Comparison of ENCODE assay signal across 8 cellular contexts in the genomic region with DNA sequence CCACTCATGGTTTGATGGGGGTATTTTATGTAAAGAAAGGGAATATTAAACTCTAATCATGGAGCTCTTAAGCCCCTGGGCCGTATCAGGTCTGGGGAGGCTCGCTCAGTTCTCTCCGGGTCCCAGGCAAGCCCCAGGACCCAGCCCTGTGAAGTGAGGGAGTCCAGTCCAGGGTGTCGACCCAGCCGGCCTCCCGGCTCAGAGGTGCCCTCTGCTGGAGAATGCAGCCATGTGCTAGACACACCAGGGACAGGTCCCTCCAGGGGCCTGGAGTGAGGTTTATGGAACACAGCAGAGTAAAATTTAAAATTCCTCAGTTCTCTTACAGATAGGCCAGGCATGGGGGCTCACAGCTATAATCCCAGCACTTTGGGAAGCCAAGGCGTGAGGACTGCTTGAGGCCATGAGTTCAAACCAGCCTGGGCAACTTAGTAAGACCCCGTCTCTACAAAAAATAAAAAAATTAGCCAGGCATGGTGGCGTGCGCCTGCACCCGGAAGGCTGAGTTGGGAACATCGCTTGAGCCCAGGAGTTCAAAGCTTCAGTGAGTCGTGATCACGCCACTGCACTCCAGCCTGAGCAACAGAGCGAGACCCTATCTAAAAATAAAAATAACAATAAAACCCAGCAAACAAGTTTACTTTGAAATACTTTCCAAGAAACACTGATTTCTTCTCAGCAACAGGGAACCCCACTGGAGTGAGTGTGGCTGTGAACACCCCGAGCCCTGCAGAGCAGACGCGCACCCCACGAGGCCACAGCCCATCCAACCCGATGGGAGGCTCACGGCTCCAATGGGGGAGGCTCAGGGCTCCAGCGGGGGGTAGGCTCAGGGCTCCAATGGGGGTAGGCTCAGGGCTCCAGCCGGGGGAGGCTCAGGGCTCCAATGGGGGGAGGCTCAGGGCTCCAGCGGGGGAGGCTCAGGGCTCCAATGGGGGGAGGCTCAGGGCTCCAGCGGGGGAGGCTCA.
DNase-seq lines count a peak whose midpoint lies in the region; ATAC-seq and TF ChIP-seq lines count a peak whose summit lies in the region.

No MANE protein-coding gene starts in this region.

- no peak for TF ChIP-seq POLR2A in IMR-90 (IDR thresholded peaks at IDR 0.05; ENCODE audit: low read depth, low read length)

- no peak overlapping the region for H2BK20ac ChIP-seq in IMR-90 (ENCODE audit: low read depth, low read length)

- DNase-seq in EH (ENCODE audit: low read depth) (peak; percentile 73), IMR-90 (peak; percentile 57), T-helper 2 cell (peak; percentile 30 to 60 (median 56)), amniotic epithelial cell (ENCODE audit: low read depth) (peak; percentile 51), hepatic stellate cell (ENCODE audit: low spot score) (peak; percentile 98), smooth muscle cell (lab: John Stamatoyannopoulos, UW; ENCODE audit: unreplicated experiment) (peak; percentile 5), NCI-H187 treated with DMSO at 0.1 percent for 48 hours (lab: John Stamatoyannopoulos, UW) (no peak)

- H2AFZ ChIP-seq in IMR-90 (replicated peaks; ENCODE audit: low read length, poor library complexity) (no peak overlapping the region), smooth muscle cell (ENCODE audit: low read depth) (no peak overlapping the region)

- no peak overlapping the region for H4K5ac ChIP-seq in IMR-90 (ENCODE audit: low read depth, low read length)

- H3K79me1 ChIP-seq in IMR-90 (ENCODE audit: low read depth in 1 of 2, low read length in 2 of 2): peaks cover 56 to 90% of the 10 kb centered on the region in 2 experiments

- H3K9me3 ChIP-seq in IMR-90 (ENCODE audit: control insufficient read depth, insufficient read depth, low read length): no peaks in the 10 kb centered on the region
- H3K9me3 ChIP-seq in smooth muscle cell (replicated peaks; ENCODE audit: low read depth): no peaks in the 10 kb centered on the region

- no peak overlapping the region for H3K56ac ChIP-seq in IMR-90 (ENCODE audit: extremely low read depth, insufficient read depth, low read length)

- TF ChIP-seq CTCF in IMR-90 (conservative IDR thresholded peaks at IDR 0.05; ENCODE audit: low read depth, low read length): peak; percentile 83
- peak; percentile 78 for TF ChIP-seq CTCF in smooth muscle cell (IDR thresholded peaks at IDR 0.05; ENCODE audit: borderline replicate concordance, insufficient read depth, poor library complexity, severe bottlenecking)

- H3K4ac ChIP-seq in IMR-90 (ENCODE audit: low read depth, low read length): no peak overlapping the region

- peaks cover 52% of the 10 kb centered on the region for H3K36me3 ChIP-seq in IMR-90 (ENCODE audit: control insufficient read depth, insufficient read depth, low read length)
- H3K36me3 ChIP-seq in smooth muscle cell (ENCODE audit: low read depth): peaks cover 5% of the 10 kb centered on the region

- dilution Hi-C loops in IMR-90 (cut with HindIII; ENCODE audit: low sequenced_read_pairs, unreplicated experiment): no loop called here

- H3K9ac ChIP-seq in IMR-90 (ENCODE audit: low read depth, low read length): no peak overlapping the region
- no peak overlapping the region for H3K9ac ChIP-seq in smooth muscle cell (ENCODE audit: low read depth)

- BruUV-seq in IMR-90 (replicated peaks; lab: Mats Ljungman, UMichigan): no TSS peak

- POLR2A ChIA-PET in IMR-90 (lab: Charles Lee; ENCODE audit: unreplicated experiment): no interaction called here

- CTCF ChIA-PET in IMR-90 (lab: Yijun Ruan, JAX): interaction anchor here (0.7 to 1.4 kb wide), 3 partner anchors 8 to 33 kb away, joined by 3 read pairs; no protein-coding TSS in a partner anchor

- intact Hi-C loops in IMR-90 (cut with micrococcal nuclease): no loop called here

- 0 out of 2 replicates have a peak overlapping the region, but pooled peaks have one; percentile 36 for H2AK5ac ChIP-seq in IMR-90 (ENCODE audit: low read depth, low read length)

- ATAC-seq in IMR-90 (ENCODE audit: low read depth) (peak; percentile 93), GM21619 (IDR thresholded peaks at IDR 0.05; ENCODE audit: unreplicated experiment) (no peak)

- no peak overlapping the region for H3K18ac ChIP-seq in IMR-90 (ENCODE audit: low read depth, low read length)

- H3K27me3 ChIP-seq in IMR-90 (ENCODE audit: control insufficient read depth, insufficient read depth, low read length): no peaks in the 10 kb centered on the region
- H3K27me3 ChIP-seq in smooth muscle cell (ENCODE audit: low read depth): no peaks in the 10 kb centered on the region

- H4K91ac ChIP-seq in IMR-90 (ENCODE audit: insufficient read depth, low read depth, low read length): no peak overlapping the region

- in situ Hi-C loops in IMR-90 (cut with MboI; ENCODE audit: low sequenced_read_pairs): no loop called here

- 0 out of 2 replicates have a peak, but pooled peaks cover 7% of the 10 kb centered on the region for H3K9me1 ChIP-seq in IMR-90 (ENCODE audit: insufficient read depth, low read length)

- H2BK5ac ChIP-seq in IMR-90 (ENCODE audit: low read depth, low read length, poor library complexity, severe bottlenecking): no peak overlapping the region

- H4K20me1 ChIP-seq in IMR-90 (ENCODE audit: insufficient read depth, low read length) (peaks cover 61% of the 10 kb centered on the region), smooth muscle cell (ENCODE audit: low read depth) (peaks cover 66% of the 10 kb centered on the region)

- no CpG with 5 or more reads among the region's 25 CpGs for WGBS in IMR-90 (ENCODE audit: extremely low coverage in 2 of 2, insufficient read length in 1 of 2), 2 experiments
- 77% methylated on average over 21 of the region's 25 CpGs for WGBS in smooth muscle cell (ENCODE audit: low lambda C conversion rate)

- TF ChIP-seq RAD21 in IMR-90 (IDR thresholded peaks at IDR 0.05; ENCODE audit: low read length): peak; percentile 59

- peaks cover 30% of the 10 kb centered on the region for H3K79me2 ChIP-seq in smooth muscle cell (ENCODE audit: low read depth)

- peak overlapping the region; percentile 9 for H2AK9ac ChIP-seq in IMR-90 (replicated peaks; ENCODE audit: low read depth, low read length, poor library complexity)

- H3K4me2 ChIP-seq in IMR-90 (ENCODE audit: low read depth, low read length) (no peak overlapping the region), smooth muscle cell (no peak overlapping the region)

- H3K4me3 ChIP-seq in IMR-90 (ENCODE audit: insufficient read depth, low read depth, low read length) (no peak overlapping the region), smooth muscle cell (no peak overlapping the region)

- H3K23ac ChIP-seq in IMR-90 (ENCODE audit: low read depth, low read length): no peak overlapping the region

- H3K27ac ChIP-seq in IMR-90 (ENCODE audit: insufficient read depth, low read length): no peak overlapping the region
- no peak overlapping the region for H3K27ac ChIP-seq in smooth muscle cell (ENCODE audit: low read depth)

- no peaks in the 10 kb centered on the region for H3F3A ChIP-seq in smooth muscle cell (ENCODE audit: low read depth)

- no peak overlapping the region for H4K8ac ChIP-seq in IMR-90 (ENCODE audit: low read depth in 2 of 2, low read length in 2 of 2)

- H3K4me1 ChIP-seq in IMR-90 (ENCODE audit: control insufficient read depth, insufficient read depth, low read length) (peaks cover 5% of the 10 kb centered on the region; the same call in 1 of the 2 replicates), smooth muscle cell (ENCODE audit: low read depth) (peaks cover 7% of the 10 kb centered on the region)

- H2BK120ac ChIP-seq in IMR-90 (ENCODE audit: low read depth, low read length): no peak overlapping the region

- H2BK15ac ChIP-seq in IMR-90 (ENCODE audit: low read depth, low read length): no peak overlapping the region

- H3K14ac ChIP-seq in IMR-90 (replicated peaks; ENCODE audit: low read depth, low read length): no peak overlapping the region

TF ChIP-seq in IMR-90, 13 proteins besides CTCF, POLR2A, EP300 and RAD21:
- no peak for TF ChIP-seq MXI1 (IDR thresholded peaks at IDR 0.05; ENCODE audit: borderline replicate concordance, low read depth, low read length)
- no peak for TF ChIP-seq BHLHE40 (IDR thresholded peaks at IDR 0.05; ENCODE audit: low read depth, low read length)
- no peak for TF ChIP-seq CEBPB (IDR thresholded peaks at IDR 0.05; ENCODE audit: low read depth, low read length)
- TF ChIP-seq NFE2L2 (IDR thresholded peaks at IDR 0.05; ENCODE audit: low read depth, low read length): no peak
- TF ChIP-seq SMC3 (IDR thresholded peaks at IDR 0.05; ENCODE audit: low read depth, low read length): peak; percentile 69
- no peak for TF ChIP-seq FOS (IDR thresholded peaks at IDR 0.05; ENCODE audit: low read depth, low read length)
- TF ChIP-seq RFX5 (IDR thresholded peaks at IDR 0.05; ENCODE audit: low read depth, low read length): no peak
- no peak for TF ChIP-seq MAZ (IDR thresholded peaks at IDR 0.05; ENCODE audit: borderline replicate concordance, low read depth, low read length)
